Comparison of ENCODE assay signal across 1 cellular context in the genomic region with DNA sequence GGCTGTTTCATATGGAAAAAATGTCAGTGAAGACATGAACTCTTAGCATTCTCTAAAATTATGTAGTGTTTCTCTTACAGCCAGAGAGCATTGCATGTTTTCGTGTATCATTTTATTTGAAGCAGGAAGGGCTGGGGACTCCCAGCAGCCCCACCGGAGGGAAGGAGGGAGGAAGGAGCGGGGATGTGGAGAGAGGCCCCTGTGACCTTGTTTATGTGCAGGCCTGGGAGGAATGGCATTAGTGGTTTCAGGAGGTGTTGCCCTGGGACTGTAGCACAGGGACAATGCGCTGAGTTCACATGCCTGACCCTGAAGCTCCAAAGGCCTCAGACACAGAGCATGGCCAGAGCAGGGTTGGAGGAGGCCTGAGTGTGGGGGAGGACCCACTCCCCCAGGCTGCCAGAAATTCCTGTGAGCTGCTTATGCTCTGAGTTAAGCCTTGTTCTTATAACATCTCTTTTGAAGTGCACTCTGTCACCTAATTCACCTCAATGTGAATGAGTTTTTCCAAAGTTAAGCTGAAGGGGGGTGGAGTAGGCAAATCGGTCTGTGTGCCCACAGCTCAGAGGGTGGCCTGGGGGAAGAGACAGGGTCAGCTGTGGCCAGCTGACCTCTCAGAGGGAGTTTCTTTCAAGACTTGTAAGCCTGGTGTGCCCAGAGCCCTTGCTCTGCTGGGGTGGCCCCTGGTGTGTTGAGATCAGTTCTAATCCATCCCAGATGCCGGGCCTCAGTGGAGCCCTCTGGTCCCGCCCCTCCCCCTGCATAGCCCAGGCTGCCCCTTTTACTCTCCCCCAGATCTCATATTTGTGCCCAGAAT.
TF ChIP-seq lines count a peak whose summit lies in the region.

No MANE protein-coding gene starts in this region.

TF ChIP-seq in HepG2, 621 proteins besides CTCF, POLR2A, EP300 and RAD21 (continued from another document and continues in another):
- TF ChIP-seq ZNF143 (CRISPR knock-in tag; IDR thresholded peaks at IDR 0.05) (peak; percentile 51), AGO2 (optimal IDR thresholded peaks at IDR 0.05; ENCODE audit: low read depth, low read length) (no peak), PAWR (CRISPR knock-in tag; IDR thresholded peaks at IDR 0.05; ENCODE audit: borderline replicate concordance) (no peak), BRD4 (CRISPR knock-in tag; IDR thresholded peaks at IDR 0.05) (no peak), JARID2 (CRISPR knock-in tag; IDR thresholded peaks at IDR 0.05; ENCODE audit: insufficient replicate concordance) (no peak), MLLT10 (CRISPR knock-in tag; IDR thresholded peaks at IDR 0.05) (no peak), ZSCAN29 (CRISPR knock-in tag; conservative IDR thresholded peaks at IDR 0.05) (0 out of 2 replicates have a peak, but pooled peaks have one; percentile 57), KDM2A (CRISPR knock-in tag; IDR thresholded peaks at IDR 0.05; ENCODE audit: borderline replicate concordance, low read depth) (no peak), RELA (CRISPR knock-in tag; IDR thresholded peaks at IDR 0.05) (no peak), ZNF446 (CRISPR knock-in tag; IDR thresholded peaks at IDR 0.05) (no peak), ZNF7 (CRISPR knock-in tag; IDR thresholded peaks at IDR 0.05) (no peak), POLR2AphosphoS2 (IDR thresholded peaks at IDR 0.05; ENCODE audit: low read depth, low read length) (no peak), HIVEP1 (CRISPR knock-in tag; IDR thresholded peaks at IDR 0.05) (0 out of 2 replicates have a peak, but pooled peaks have one; percentile 20), ZSCAN20 (CRISPR knock-in tag; IDR thresholded peaks at IDR 0.05; ENCODE audit: borderline replicate concordance) (no peak), MBD4 (IDR thresholded peaks at IDR 0.05; ENCODE audit: borderline replicate concordance, low read length) (no peak), POLR2G (IDR thresholded peaks at IDR 0.05; ENCODE audit: low read depth, low read length) (no peak), PPARG (CRISPR knock-in tag; conservative IDR thresholded peaks at IDR 0.05) (no peak), ZNF678 (CRISPR knock-in tag; IDR thresholded peaks at IDR 0.05) (no peak), ZNF33A (CRISPR knock-in tag; IDR thresholded peaks at IDR 0.05; ENCODE audit: borderline replicate concordance) (no peak), NFE2L1 (CRISPR knock-in tag; IDR thresholded peaks at IDR 0.05; ENCODE audit: borderline replicate concordance) (no peak), HDAC2 (CRISPR knock-in tag; IDR thresholded peaks at IDR 0.05) (peak; percentile 77; the same call in 1 of the 2 replicates), BCL6 (CRISPR knock-in tag; IDR thresholded peaks at IDR 0.05) (peak; percentile 52; the same call in 1 of the 2 replicates), ZFP37 (CRISPR knock-in tag; IDR thresholded peaks at IDR 0.05; ENCODE audit: borderline replicate concordance) (no peak), TRIM24 (CRISPR knock-in tag; IDR thresholded peaks at IDR 0.05) (no peak), AGO1 (IDR thresholded peaks at IDR 0.05; ENCODE audit: low read depth, low read length, poor library complexity, severe bottlenecking) (no peak), SIX4 (CRISPR knock-in tag; IDR thresholded peaks at IDR 0.05) (no peak), ZNF879 (CRISPR knock-in tag; IDR thresholded peaks at IDR 0.05) (no peak), ZNF274 (CRISPR knock-in tag; IDR thresholded peaks at IDR 0.05) (peak; percentile 20; the same call in 1 of the 2 replicates), FOXK2 (IDR thresholded peaks at IDR 0.05) (peak; percentile 68; the same call in 1 of the 2 replicates), YEATS4 (CRISPR knock-in tag; IDR thresholded peaks at IDR 0.05; ENCODE audit: borderline replicate concordance) (no peak; the same call in 1 of the 2 replicates)
- TF ChIP-seq, protein P1, sequence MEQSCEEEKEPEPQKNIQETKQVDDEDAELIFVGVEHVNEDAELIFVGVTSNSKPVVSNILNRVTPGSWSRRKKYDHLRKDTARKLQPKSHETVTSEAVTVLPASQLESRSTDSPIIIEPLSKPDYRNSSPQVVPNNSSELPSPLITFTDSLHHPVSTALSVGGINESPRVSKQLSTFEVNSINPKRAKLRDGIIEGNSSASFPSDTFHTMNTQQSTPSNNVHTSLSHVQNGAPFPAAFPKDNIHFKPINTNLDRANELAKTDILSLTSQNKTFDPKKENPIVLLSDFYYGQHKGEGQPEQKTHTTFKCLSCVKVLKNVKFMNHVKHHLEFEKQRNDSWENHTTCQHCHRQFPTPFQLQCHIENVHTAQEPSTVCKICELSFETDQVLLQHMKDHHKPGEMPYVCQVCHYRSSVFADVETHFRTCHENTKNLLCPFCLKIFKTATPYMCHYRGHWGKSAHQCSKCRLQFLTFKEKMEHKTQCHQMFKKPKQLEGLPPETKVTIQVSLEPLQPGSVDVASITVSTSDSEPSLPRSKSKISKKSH (CRISPR knock-in tag; IDR thresholded peaks at IDR 0.05; ENCODE audit: borderline replicate concordance) = no peak
- TF ChIP-seq, protein P2, sequence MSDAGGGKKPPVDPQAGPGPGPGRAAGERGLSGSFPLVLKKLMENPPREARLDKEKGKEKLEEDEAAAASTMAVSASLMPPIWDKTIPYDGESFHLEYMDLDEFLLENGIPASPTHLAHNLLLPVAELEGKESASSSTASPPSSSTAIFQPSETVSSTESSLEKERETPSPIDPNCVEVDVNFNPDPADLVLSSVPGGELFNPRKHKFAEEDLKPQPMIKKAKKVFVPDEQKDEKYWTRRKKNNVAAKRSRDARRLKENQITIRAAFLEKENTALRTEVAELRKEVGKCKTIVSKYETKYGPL (CRISPR knock-in tag; IDR thresholded peaks at IDR 0.05) = no peak
- TF ChIP-seq, protein P3, sequence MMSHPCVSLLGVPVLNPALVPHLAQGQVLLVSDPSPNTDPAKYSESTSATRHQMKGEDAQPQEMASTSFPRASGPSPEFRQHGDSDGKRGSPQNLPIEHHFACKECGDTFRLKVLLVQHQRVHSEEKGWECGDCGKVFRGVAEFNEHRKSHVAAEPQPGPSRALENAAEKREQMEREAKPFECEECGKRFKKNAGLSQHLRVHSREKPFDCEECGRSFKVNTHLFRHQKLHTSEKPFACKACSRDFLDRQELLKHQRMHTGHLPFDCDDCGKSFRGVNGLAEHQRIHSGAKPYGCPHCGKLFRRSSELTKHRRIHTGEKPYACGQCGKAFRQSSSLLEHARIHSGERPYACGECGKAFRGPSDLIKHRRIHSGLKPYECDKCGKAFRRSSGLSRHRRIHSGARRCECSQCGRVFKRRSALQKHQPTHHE (CRISPR knock-in tag; IDR thresholded peaks at IDR 0.05; ENCODE audit: borderline replicate concordance) = no peak
- TF ChIP-seq, protein P4, sequence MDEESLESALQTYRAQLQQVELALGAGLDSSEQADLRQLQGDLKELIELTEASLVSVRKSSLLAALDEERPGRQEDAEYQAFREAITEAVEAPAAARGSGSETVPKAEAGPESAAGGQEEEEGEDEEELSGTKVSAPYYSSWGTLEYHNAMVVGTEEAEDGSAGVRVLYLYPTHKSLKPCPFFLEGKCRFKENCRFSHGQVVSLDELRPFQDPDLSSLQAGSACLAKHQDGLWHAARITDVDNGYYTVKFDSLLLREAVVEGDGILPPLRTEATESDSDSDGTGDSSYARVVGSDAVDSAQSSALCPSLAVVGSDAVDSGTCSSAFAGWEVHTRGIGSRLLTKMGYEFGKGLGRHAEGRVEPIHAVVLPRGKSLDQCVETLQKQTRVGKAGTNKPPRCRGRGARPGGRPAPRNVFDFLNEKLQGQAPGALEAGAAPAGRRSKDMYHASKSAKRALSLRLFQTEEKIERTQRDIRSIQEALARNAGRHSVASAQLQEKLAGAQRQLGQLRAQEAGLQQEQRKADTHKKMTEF (CRISPR knock-in tag; IDR thresholded peaks at IDR 0.05) = no peak
- TF ChIP-seq, protein P5, sequence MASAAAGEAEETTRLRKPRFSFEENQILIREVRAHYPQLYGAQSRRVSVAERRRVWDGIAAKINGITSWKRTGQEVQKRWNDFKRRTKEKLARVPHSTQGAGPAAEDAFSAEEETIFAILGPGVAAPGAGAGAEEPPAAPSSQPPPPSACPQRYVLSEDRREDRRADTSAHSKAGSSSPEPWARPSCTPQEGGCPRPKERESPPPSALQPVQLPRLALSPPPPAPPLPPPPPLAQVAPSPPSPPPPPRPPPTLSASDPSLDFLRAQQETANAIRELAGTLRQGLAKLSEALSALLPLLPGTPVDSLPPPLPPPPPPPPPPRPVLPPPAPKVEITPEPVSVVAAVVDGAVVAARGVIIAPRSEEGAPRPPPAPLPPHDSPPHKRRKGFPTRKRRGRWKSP (CRISPR knock-in tag; IDR thresholded peaks at IDR 0.05) = no peak
- TF ChIP-seq, protein P6, sequence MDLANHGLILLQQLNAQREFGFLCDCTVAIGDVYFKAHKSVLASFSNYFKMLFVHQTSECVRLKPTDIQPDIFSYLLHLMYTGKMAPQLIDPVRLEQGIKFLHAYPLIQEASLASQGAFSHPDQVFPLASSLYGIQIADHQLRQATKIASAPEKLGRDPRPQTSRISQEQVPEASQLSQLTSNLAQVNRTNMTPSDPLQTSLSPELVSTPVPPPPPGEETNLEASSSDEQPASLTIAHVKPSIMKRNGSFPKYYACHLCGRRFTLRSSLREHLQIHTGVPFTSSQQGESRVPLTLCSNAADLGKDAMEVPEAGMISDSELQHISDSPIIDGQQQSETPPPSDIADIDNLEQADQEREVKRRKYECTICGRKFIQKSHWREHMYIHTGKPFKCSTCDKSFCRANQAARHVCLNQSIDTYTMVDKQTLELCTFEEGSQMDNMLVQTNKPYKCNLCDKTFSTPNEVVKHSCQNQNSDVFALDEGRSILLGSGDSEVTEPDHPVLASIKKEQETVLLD (CRISPR knock-in tag; IDR thresholded peaks at IDR 0.05; ENCODE audit: low read depth) = no peak
- TF ChIP-seq, protein P7, sequence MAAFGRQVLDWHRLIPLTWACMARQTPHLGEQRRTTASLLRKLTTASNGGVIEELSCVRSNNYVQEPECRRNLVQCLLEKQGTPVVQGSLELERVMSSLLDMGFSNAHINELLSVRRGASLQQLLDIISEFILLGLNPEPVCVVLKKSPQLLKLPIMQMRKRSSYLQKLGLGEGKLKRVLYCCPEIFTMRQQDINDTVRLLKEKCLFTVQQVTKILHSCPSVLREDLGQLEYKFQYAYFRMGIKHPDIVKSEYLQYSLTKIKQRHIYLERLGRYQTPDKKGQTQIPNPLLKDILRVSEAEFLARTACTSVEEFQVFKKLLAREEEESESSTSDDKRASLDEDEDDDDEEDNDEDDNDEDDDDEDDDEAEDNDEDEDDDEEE (CRISPR knock-in tag; IDR thresholded peaks at IDR 0.05) = no peak
- TF ChIP-seq, protein P8, sequence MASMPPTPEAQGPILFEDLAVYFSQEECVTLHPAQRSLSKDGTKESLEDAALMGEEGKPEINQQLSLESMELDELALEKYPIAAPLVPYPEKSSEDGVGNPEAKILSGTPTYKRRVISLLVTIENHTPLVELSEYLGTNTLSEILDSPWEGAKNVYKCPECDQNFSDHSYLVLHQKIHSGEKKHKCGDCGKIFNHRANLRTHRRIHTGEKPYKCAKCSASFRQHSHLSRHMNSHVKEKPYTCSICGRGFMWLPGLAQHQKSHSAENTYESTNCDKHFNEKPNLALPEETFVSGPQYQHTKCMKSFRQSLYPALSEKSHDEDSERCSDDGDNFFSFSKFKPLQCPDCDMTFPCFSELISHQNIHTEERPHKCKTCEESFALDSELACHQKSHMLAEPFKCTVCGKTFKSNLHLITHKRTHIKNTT (CRISPR knock-in tag; IDR thresholded peaks at IDR 0.05) = no peak
- TF ChIP-seq, protein P9, sequence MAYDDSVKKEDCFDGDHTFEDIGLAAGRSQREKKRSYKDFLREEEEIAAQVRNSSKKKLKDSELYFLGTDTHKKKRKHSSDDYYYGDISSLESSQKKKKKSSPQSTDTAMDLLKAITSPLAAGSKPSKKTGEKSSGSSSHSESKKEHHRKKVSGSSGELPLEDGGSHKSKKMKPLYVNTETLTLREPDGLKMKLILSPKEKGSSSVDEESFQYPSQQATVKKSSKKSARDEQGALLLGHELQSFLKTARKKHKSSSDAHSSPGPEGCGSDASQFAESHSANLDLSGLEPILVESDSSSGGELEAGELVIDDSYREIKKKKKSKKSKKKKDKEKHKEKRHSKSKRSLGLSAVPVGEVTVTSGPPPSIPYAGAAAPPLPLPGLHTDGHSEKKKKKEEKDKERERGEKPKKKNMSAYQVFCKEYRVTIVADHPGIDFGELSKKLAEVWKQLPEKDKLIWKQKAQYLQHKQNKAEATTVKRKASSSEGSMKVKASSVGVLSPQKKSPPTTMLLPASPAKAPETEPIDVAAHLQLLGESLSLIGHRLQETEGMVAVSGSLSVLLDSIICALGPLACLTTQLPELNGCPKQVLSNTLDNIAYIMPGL (CRISPR knock-in tag; IDR thresholded peaks at IDR 0.05; ENCODE audit: borderline replicate concordance in 1 of 2, low read depth in 1 of 2) = peak in 1 of 2 experiments; percentile 85; a peak in 3 of 4 replicates
- TF ChIP-seq, protein P10, sequence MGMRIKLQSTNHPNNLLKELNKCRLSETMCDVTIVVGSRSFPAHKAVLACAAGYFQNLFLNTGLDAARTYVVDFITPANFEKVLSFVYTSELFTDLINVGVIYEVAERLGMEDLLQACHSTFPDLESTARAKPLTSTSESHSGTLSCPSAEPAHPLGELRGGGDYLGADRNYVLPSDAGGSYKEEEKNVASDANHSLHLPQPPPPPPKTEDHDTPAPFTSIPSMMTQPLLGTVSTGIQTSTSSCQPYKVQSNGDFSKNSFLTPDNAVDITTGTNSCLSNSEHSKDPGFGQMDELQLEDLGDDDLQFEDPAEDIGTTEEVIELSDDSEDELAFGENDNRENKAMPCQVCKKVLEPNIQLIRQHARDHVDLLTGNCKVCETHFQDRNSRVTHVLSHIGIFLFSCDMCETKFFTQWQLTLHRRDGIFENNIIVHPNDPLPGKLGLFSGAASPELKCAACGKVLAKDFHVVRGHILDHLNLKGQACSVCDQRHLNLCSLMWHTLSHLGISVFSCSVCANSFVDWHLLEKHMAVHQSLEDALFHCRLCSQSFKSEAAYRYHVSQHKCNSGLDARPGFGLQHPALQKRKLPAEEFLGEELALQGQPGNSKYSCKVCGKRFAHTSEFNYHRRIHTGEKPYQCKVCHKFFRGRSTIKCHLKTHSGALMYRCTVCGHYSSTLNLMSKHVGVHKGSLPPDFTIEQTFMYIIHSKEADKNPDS (CRISPR knock-in tag; IDR thresholded peaks at IDR 0.05) = no peak
- TF ChIP-seq, protein P11, sequence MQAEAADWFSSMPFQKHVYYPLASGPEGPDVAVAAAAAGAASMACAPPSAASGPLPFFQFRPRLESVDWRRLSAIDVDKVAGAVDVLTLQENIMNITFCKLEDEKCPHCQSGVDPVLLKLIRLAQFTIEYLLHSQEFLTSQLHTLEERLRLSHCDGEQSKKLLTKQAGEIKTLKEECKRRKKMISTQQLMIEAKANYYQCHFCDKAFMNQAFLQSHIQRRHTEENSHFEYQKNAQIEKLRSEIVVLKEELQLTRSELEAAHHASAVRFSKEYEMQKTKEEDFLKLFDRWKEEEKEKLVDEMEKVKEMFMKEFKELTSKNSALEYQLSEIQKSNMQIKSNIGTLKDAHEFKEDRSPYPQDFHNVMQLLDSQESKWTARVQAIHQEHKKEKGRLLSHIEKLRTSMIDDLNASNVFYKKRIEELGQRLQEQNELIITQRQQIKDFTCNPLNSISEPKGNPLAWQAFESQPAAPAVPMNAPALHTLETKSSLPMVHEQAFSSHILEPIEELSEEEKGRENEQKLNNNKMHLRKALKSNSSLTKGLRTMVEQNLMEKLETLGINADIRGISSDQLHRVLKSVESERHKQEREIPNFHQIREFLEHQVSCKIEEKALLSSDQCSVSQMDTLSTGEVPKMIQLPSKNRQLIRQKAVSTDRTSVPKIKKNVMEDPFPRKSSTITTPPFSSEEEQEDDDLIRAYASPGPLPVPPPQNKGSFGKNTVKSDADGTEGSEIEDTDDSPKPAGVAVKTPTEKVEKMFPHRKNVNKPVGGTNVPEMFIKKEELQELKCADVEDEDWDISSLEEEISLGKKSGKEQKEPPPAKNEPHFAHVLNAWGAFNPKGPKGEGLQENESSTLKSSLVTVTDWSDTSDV (CRISPR knock-in tag; IDR thresholded peaks at IDR 0.05) = no peak
